ENCODE assay signal across 17 cellular contexts in genomic region chr1:226846801-226847200, GRCh38.
"Had no signal": no experiment of that assay in that cellular context is flagged by ENCODE, and none has a peak within 500 bp of the region (broad histone marks: within the 10 kb centered on the region; RNA-seq: fewer than 3 reads in every experiment).

No MANE protein-coding gene starts in this region.

- H3K4me3 ChIP-seq: adrenal gland, mucosa of descending colon, prostate gland, right lobe of liver, spleen, transverse colon had no signal

- H3K4me1 ChIP-seq: adrenal gland, prostate gland, right lobe of liver, spleen, transverse colon had no signal

- H3K36me3 ChIP-seq: adrenal gland, prostate gland, right lobe of liver, spleen, transverse colon had no signal

- H3K9me3 ChIP-seq: adrenal gland, mucosa of descending colon, prostate gland, right lobe of liver, spleen, transverse colon had no signal

- H3K27ac ChIP-seq: adrenal gland, epithelial cell of prostate, prostate gland, right lobe of liver, spleen, transverse colon had no signal

- DNase-seq: activated CD4-positive, alpha-beta T cell treated with anti-CD3 and anti-CD28 coated beads, Interleukin-2, amount 10 ng/mL, durations not matched to agents 24 days and 14 days; activated naive CD4-positive, alpha-beta T cell treated with anti-CD3 and anti-CD28 coated beads for 36 hours; adrenal gland; cortex of kidney; effector CD8-positive, alpha-beta T cell; immature natural killer cell; left cardiac atrium; mucosa of descending colon; occipital lobe; right lobe of liver; spleen; stimulated activated CD4-positive, alpha-beta T cell treated with anti-CD3 and anti-CD28 coated beads, Interleukin-1b, Interleukin-23, amount 100 ng/mL, for 48 hours; stimulated activated naive CD4-positive, alpha-beta T cell; substantia nigra; transverse colon had no signal
